Comparison of ENCODE assay signal across 15 cellular contexts in the genomic region with DNA sequence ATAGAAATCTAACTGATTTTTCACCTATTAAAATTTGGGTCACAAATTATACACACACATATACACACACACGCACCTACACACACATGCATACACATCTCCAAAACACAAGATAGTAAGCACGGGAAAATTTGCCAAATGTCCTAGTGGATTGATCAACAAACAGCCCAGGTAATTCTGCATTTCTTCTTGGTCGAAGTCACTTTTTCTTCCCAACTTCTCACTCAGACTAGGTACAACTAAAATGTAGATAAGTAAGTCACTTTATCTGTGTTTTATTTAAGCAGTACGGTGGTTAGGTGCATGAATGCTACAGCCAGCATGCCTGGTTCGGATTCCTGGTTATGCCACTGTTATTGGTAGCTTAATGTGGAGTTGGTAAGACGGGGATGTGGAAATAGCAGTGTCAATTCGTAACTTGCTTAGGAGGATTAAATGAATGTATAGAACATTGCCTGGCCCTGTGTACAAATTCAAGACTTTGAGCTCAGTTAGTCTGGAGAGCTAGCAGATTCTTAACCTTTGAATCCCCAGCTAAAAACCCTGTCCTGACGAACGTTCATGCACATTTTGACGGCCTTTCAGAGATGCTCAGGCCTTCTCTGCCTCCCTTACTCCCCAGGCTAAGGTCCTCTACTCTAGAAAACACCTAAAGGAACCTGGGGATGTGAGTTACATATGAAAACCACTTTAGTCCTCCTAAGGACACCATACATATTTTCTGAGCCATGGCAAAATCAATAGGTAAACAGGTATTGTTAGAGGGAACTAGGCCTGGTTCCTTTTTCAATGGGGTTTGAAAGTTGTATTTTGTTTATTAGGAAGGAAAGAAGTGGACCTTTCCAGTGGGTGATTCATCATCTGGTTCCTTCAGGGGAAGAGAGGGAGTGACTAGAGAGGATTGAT. TPM values are rescaled to one million over a fixed set of nuclear protein-coding genes. Genes with fewer than 3 reads are reported as not detected.
DNase-seq lines count a peak whose midpoint lies in the region; ATAC-seq and TF ChIP-seq lines count a peak whose summit lies in the region.
"Had no signal": no experiment of that assay in that cellular context is flagged by ENCODE, and none has a peak within 500 bp of the region (broad histone marks: within the 10 kb centered on the region; RNA-seq: fewer than 3 reads in every experiment).

No MANE protein-coding gene starts in this region.

- H3K9me3 ChIP-seq in IMR-90 (ENCODE audit: control insufficient read depth, insufficient read depth, low read length): no peaks in the 10 kb centered on the region
- H3K9me3 ChIP-seq in breast epithelium: no peaks in the 10 kb centered on the region
- H3K9me3 ChIP-seq in upper lobe of right lung: no peaks in the 10 kb centered on the region
- H3K9me3 ChIP-seq: BLaER1 treated with 17β-estradiol and CSF1 and Interleukin-3, amounts not matched to agents 10 nM and 100 nM; spleen had no signal

- DNase-seq in IMR-90: no peak
- DNase-seq in breast epithelium (ENCODE audit: low spot score in 2 of 2): no peak
- no peak for DNase-seq in mesothelial cell of epicardium (ENCODE audit: low spot score in 2 of 2, unreplicated experiment in 2 of 2)
- no peak for DNase-seq in upper lobe of right lung
- no peak for DNase-seq in NCI-H2227 treated with DMSO at 0.1 percent for 48 hours (lab: John Stamatoyannopoulos, UW)
- DNase-seq in cerebellar nuclear complex (lab: John Stamatoyannopoulos, UW): no peak
- DNase-seq in NCI-H1417 treated with DMSO at 0.1 percent for 48 hours (lab: John Stamatoyannopoulos, UW): no peak
- DNase-seq: MM.1S, NCI-H2029, RPMI8226, spleen had no signal

- peak overlapping the region; percentile 1; the same call in 1 of the 2 replicates for H3K27ac ChIP-seq in IMR-90 (ENCODE audit: insufficient read depth, low read length)
- H3K27ac ChIP-seq in breast epithelium: peak overlapping the region; percentile 71 to 88
- H3K27ac ChIP-seq in upper lobe of right lung: peak overlapping the region; percentile 58
- H3K27ac ChIP-seq: spleen had no signal

- 0 out of 4 replicates have a peak overlapping the region, but pooled peaks of 1 of the 2 experiments have one; percentile 8 for H4K8ac ChIP-seq in IMR-90 (ENCODE audit: low read depth in 2 of 2, low read length in 2 of 2)

- TF ChIP-seq POLR2A in IMR-90 (IDR thresholded peaks at IDR 0.05; ENCODE audit: low read depth, low read length) (no peak), breast epithelium (IDR thresholded peaks at IDR 0.05) (no peak)

- no peak overlapping the region for H2AK9ac ChIP-seq in IMR-90 (replicated peaks; ENCODE audit: low read depth, low read length, poor library complexity)

- in situ Hi-C loops in IMR-90 (cut with MboI; ENCODE audit: low sequenced_read_pairs): no loop called here

- peak overlapping the region; percentile 71 for H2AFZ ChIP-seq in IMR-90 (replicated peaks; ENCODE audit: low read length, poor library complexity)

- no peaks in the 10 kb centered on the region for H3K36me3 Mint-ChIP-seq in mesothelial cell of epicardium

- WGBS in IMR-90 (ENCODE audit: extremely low coverage in 2 of 2, insufficient read length in 1 of 2), 2 experiments: 90% methylated on average over 2 of the region's 10 CpGs; no CpG with 5 or more reads in 1 of the 2 experiments

- no peaks in the 10 kb centered on the region for H3K79me1 ChIP-seq in IMR-90 (ENCODE audit: low read depth in 1 of 2, low read length in 2 of 2)

- H3K4me2 ChIP-seq in IMR-90 (ENCODE audit: low read depth, low read length): no peak overlapping the region

- peak overlapping the region; percentile 66 for H3K4ac ChIP-seq in IMR-90 (ENCODE audit: low read depth, low read length)

- no peaks in the 10 kb centered on the region for H3K9me3 Mint-ChIP-seq in mesothelial cell of epicardium
- H3K9me3 Mint-ChIP-seq: activated T-helper 1 cell treated with anti-CD3 and anti-CD28 coated beads, Interleukin-12 subunit alpha, Interleukin-12 subunit beta, Interleukin-2, Interleukin-4 antibody, amounts not matched to agents 30 ng/mL and 10 ng/mL and 1 ng/mL, durations not matched to agents 14 hours and 24 hours and 36 hours; T-helper 2 cell treated with Interferon-gamma antibody and Interleukin-4, amounts not matched to agents 5 μg/mL and 100 μg/mL, for 36 hours had no signal

- ATAC-seq in IMR-90 (ENCODE audit: low read depth) (no peak), upper lobe of right lung (no peak), HG02610 (IDR thresholded peaks at IDR 0.05; ENCODE audit: unreplicated experiment) (no peak)

- no TSS peak for BruUV-seq in IMR-90 (replicated peaks; lab: Mats Ljungman, UMichigan)

- H3K14ac ChIP-seq in IMR-90 (replicated peaks; ENCODE audit: low read depth, low read length): peak overlapping the region; percentile 7; the same call in 1 of the 2 replicates

- CTCF ChIA-PET in IMR-90 (lab: Yijun Ruan, JAX): interaction anchor here (1.1 kb wide), 1 partner anchor 85 kb away, joined by 4 read pairs; a partner anchor contains a TSS

- H4K20me1 ChIP-seq in IMR-90 (ENCODE audit: insufficient read depth, low read length): no peaks in the 10 kb centered on the region
- H4K20me1 ChIP-seq: BLaER1 treated with 17β-estradiol and CSF1 and Interleukin-3, amounts not matched to agents 10 nM and 100 nM had no signal

- H3K27me3 Mint-ChIP-seq in mesothelial cell of epicardium (ENCODE audit: low read depth): no peaks in the 10 kb centered on the region

- H3K27ac Mint-ChIP-seq in mesothelial cell of epicardium: peak overlapping the region; percentile 97
- H3K27ac Mint-ChIP-seq: activated T-helper 1 cell treated with anti-CD3 and anti-CD28 coated beads, Interleukin-12 subunit alpha, Interleukin-12 subunit beta, Interleukin-2, Interleukin-4 antibody, amounts not matched to agents 30 ng/mL and 10 ng/mL and 1 ng/mL, durations not matched to agents 14 hours and 24 hours and 36 hours; T-helper 2 cell treated with Interferon-gamma antibody and Interleukin-4, amounts not matched to agents 5 μg/mL and 100 μg/mL, for 36 hours had no signal

- H3K4me3 Mint-ChIP-seq in mesothelial cell of epicardium: no peak overlapping the region
- H3K4me3 Mint-ChIP-seq: activated T-helper 1 cell treated with anti-CD3 and anti-CD28 coated beads, Interleukin-12 subunit alpha, Interleukin-12 subunit beta, Interleukin-2, Interleukin-4 antibody, amounts not matched to agents 30 ng/mL and 10 ng/mL and 1 ng/mL, durations not matched to agents 14 hours and 24 hours and 36 hours; T-helper 2 cell treated with Interferon-gamma antibody and Interleukin-4, amounts not matched to agents 5 μg/mL and 100 μg/mL, for 36 hours had no signal

- H3K4me1 Mint-ChIP-seq in mesothelial cell of epicardium: peaks cover 29% of the 10 kb centered on the region

- no peaks in the 10 kb centered on the region for H3K36me3 ChIP-seq in IMR-90 (ENCODE audit: control insufficient read depth, insufficient read depth, low read length)
- H3K36me3 ChIP-seq in breast epithelium: no peaks in the 10 kb centered on the region
- H3K36me3 ChIP-seq in upper lobe of right lung: no peaks in the 10 kb centered on the region
- H3K36me3 ChIP-seq: BLaER1 treated with 17β-estradiol and CSF1 and Interleukin-3, amounts not matched to agents 10 nM and 100 nM; spleen had no signal

- H4K5ac ChIP-seq in IMR-90 (ENCODE audit: low read depth, low read length): peak overlapping the region; percentile 50; the same call in 1 of the 2 replicates

- H3K4me1 ChIP-seq in IMR-90 (ENCODE audit: control insufficient read depth, insufficient read depth, low read length) (peaks cover 10% of the 10 kb centered on the region), breast epithelium (peaks cover 0 to 13% of the 10 kb centered on the region in 2 donors), upper lobe of right lung (no peaks in the 10 kb centered on the region)
- H3K4me1 ChIP-seq: spleen had no signal

- dilution Hi-C loops in IMR-90 (cut with HindIII; ENCODE audit: low sequenced_read_pairs, unreplicated experiment): no loop called here

- H3K18ac ChIP-seq in IMR-90 (ENCODE audit: low read depth, low read length): peak overlapping the region; percentile 25; the same call in 1 of the 2 replicates

- H2BK20ac ChIP-seq in IMR-90 (ENCODE audit: low read depth, low read length): peak overlapping the region; percentile 57

- H3K27me3 ChIP-seq in IMR-90 (ENCODE audit: control insufficient read depth, insufficient read depth, low read length) (no peaks in the 10 kb centered on the region), breast epithelium (no peaks in the 10 kb centered on the region), upper lobe of right lung (no peaks in the 10 kb centered on the region)
- H3K27me3 ChIP-seq: BLaER1 treated with 17β-estradiol and CSF1 and Interleukin-3, amounts not matched to agents 10 nM and 100 nM; spleen had no signal

- H3K4me3 ChIP-seq in IMR-90 (ENCODE audit: insufficient read depth, low read depth, low read length) (no peak overlapping the region), breast epithelium (no peak overlapping the region), upper lobe of right lung (no peak overlapping the region)
- H3K4me3 ChIP-seq: BLaER1 treated with 17β-estradiol and CSF1 and Interleukin-3, amounts not matched to agents 10 nM and 100 nM; spleen had no signal

- POLR2A ChIA-PET in IMR-90 (lab: Charles Lee; ENCODE audit: unreplicated experiment): no interaction called here

- TF ChIP-seq RAD21 in IMR-90 (IDR thresholded peaks at IDR 0.05; ENCODE audit: low read length): no peak

- TF ChIP-seq CTCF in IMR-90 (conservative IDR thresholded peaks at IDR 0.05; ENCODE audit: low read depth, low read length): no peak
- no peak for TF ChIP-seq CTCF in breast epithelium (IDR thresholded peaks at IDR 0.05)
- no peak for TF ChIP-seq CTCF in mesothelial cell of epicardium (IDR thresholded peaks at IDR 0.05; ENCODE audit: unreplicated experiment)
- no peak for TF ChIP-seq CTCF in upper lobe of right lung (IDR thresholded peaks at IDR 0.05)

- peak overlapping the region; percentile 47 for H2BK5ac ChIP-seq in IMR-90 (ENCODE audit: low read depth, low read length, poor library complexity, severe bottlenecking)

- intact Hi-C loops in IMR-90 (cut with micrococcal nuclease) (no loop called here), breast epithelium (cut with DNase I; ENCODE audit: low total_unique reads) (no loop called here), upper lobe of right lung (cut with DNase I) (no loop called here)

- peak overlapping the region; percentile 41 for H2AK5ac ChIP-seq in IMR-90 (ENCODE audit: low read depth, low read length)

- peak overlapping the region; percentile 27; the same call in 2 of the 3 replicates for H2BK15ac ChIP-seq in IMR-90 (ENCODE audit: low read depth, low read length)

- H4K91ac ChIP-seq in IMR-90 (ENCODE audit: insufficient read depth, low read depth, low read length): peak overlapping the region; percentile 37

- peak overlapping the region; percentile 31; the same call in 1 of the 2 replicates for H3K23ac ChIP-seq in IMR-90 (ENCODE audit: low read depth, low read length)

- H3K56ac ChIP-seq in IMR-90 (ENCODE audit: extremely low read depth, insufficient read depth, low read length): no peak overlapping the region

- peak overlapping the region; percentile 63; the same call in 1 of the 2 replicates for H2BK120ac ChIP-seq in IMR-90 (ENCODE audit: low read depth, low read length)

- H3K9ac ChIP-seq in IMR-90 (ENCODE audit: low read depth, low read length): no peak overlapping the region

- H3K9me1 ChIP-seq in IMR-90 (ENCODE audit: insufficient read depth, low read length): peaks cover 10% of the 10 kb centered on the region

RNA-seq across cellular contexts. Expression of a gene that starts 50.9 kb away (rescaled TPM):
- not detected in 2 replicates for total RNA-seq in IMR-90 (2012; rRNA removed)
- not detected in 2 replicates for polyA plus RNA-seq in IMR-90 (2012; rRNA removed)
- not detected in 2 replicates for polyA plus RNA-seq in IMR-90 (2012; cell fraction: cytosol; rRNA removed)
- not detected in 2 replicates for polyA plus RNA-seq in IMR-90 (2012; cell fraction: nucleus; rRNA removed; ENCODE audit: low replicate concordance)
- total RNA-seq in breast epithelium: 1 to 10 TPM in 2 of 3 donors, not detected in 1; 2.0 to 6.4 TPM
- total RNA-seq in mesothelial cell of epicardium: 21.3 to 25.3 TPM (median 23.6 TPM) in 3 replicates
- 0.17 TPM for total RNA-seq in upper lobe of right lung
- total RNA-seq: activated T-helper 1 cell treated with anti-CD3 and anti-CD28 coated beads, Interleukin-12 subunit alpha, Interleukin-12 subunit beta, Interleukin-2, Interleukin-4 antibody, amounts not matched to agents 30 ng/mL and 10 ng/mL and 1 ng/mL, durations not matched to agents 14 hours and 24 hours and 36 hours; spleen had no signal
- polyA plus RNA-seq: spleen had no signal

RNA-seq across cellular contexts. Expression of a gene that starts 52.5 kb away (rescaled TPM):
- under 0.01 TPM in 2 replicates for total RNA-seq in IMR-90 (2012; rRNA removed)
- not detected in 2 replicates for polyA plus RNA-seq in IMR-90 (2012; rRNA removed)
- not detected in 2 replicates for polyA plus RNA-seq in IMR-90 (2012; cell fraction: cytosol; rRNA removed)
- not detected in 2 replicates for polyA plus RNA-seq in IMR-90 (2012; cell fraction: nucleus; rRNA removed; ENCODE audit: low replicate concordance)
- 1 to 10 TPM in 1 of 3 donors, under 1 TPM in 1, not detected in 1; 0.98 to 3.1 TPM for total RNA-seq in breast epithelium
- 0.18 to 0.20 TPM (median 0.20 TPM) in 3 replicates for total RNA-seq in mesothelial cell of epicardium
- total RNA-seq in upper lobe of right lung: 0.81 TPM
- total RNA-seq: activated T-helper 1 cell treated with anti-CD3 and anti-CD28 coated beads, Interleukin-12 subunit alpha, Interleukin-12 subunit beta, Interleukin-2, Interleukin-4 antibody, amounts not matched to agents 30 ng/mL and 10 ng/mL and 1 ng/mL, durations not matched to agents 14 hours and 24 hours and 36 hours had no signal

Comparison
In these comparisons a context has a peak if more than half of its experiments do, and no peak if none do; other contexts are left out.
1. H3K27ac ChIP-seq: peak in every context shown above with its lines; median percentile 80 in breast epithelium; 58 in upper lobe of right lung; 1 in IMR-90.